ENCODE assay signal across 24 cellular contexts in the genomic region with DNA sequence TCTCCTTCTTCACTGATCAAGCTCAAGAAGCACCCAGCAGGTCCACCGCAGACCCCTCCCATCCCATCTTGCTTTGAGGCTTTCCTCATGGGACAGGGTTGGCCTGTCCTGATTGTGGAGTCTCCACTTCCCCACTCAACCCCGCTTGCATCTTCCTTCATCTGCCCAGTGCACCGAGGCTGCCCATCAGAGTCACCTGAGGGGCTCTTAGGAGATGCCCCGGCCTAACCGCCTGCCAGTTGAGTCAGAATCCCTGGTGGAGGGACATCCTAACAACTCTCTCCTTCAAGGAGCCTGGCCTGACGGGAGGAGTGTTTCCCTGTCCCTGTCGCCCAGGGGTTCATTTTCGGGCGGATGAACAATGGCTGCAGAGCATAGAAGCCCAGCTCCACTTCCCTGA. TPM values are rescaled to one million over a fixed set of nuclear protein-coding genes. Genes with fewer than 3 reads are reported as not detected.
DNase-seq lines count a peak whose midpoint lies in the region; ATAC-seq and TF ChIP-seq lines count a peak whose summit lies in the region.
"Had no signal": no experiment of that assay in that cellular context is flagged by ENCODE, and none has a peak within 500 bp of the region (broad histone marks: within the 10 kb centered on the region; RNA-seq: fewer than 3 reads in every experiment).

No MANE protein-coding gene starts in this region.

- no peak for ATAC-seq in Right ventricle myocardium inferior
- ATAC-seq in psoas muscle: no peak
- no peak for ATAC-seq in GM18907 (IDR thresholded peaks at IDR 0.05; ENCODE audit: unreplicated experiment)
- no peak for ATAC-seq in HG03521 (IDR thresholded peaks at IDR 0.05; ENCODE audit: unreplicated experiment)

- H3K27me3 ChIP-seq in right atrium auricular region (no peaks in the 10 kb centered on the region), esophagus muscularis mucosa (peaks cover 0 to 6% (median 0%) of the 10 kb centered on the region in 4 donors), psoas muscle (ENCODE audit: insufficient read depth in 3 of 3, low read length in 2 of 3) (no peaks in the 10 kb centered on the region), vagina (no peaks in the 10 kb centered on the region)
- H3K27me3 ChIP-seq: BE2C, tibial nerve had no signal

- H3K4me3 ChIP-seq in right atrium auricular region (no peak overlapping the region), esophagus muscularis mucosa (no peak overlapping the region), psoas muscle (no peak overlapping the region), vagina (no peak overlapping the region)
- H3K4me3 ChIP-seq: tibial nerve had no signal

- H3K4me1 ChIP-seq in right atrium auricular region (peaks cover 0 to 90% of the 10 kb centered on the region in 2 donors), esophagus muscularis mucosa (peaks cover 76 to 94% (median 92%) of the 10 kb centered on the region in 4 donors), psoas muscle (peaks cover 76% of the 10 kb centered on the region), vagina (peaks cover 35% of the 10 kb centered on the region)

- no peaks in the 10 kb centered on the region for H3K9me3 Mint-ChIP-seq in activated CD4-positive, alpha-beta T cell treated with anti-CD3 and anti-CD28 coated beads, Interleukin-2, amount 10 ng/mL, durations not matched to agents 24 days and 14 days
- H3K9me3 Mint-ChIP-seq: activated naive CD4-positive, alpha-beta T cell treated with anti-CD3 and anti-CD28 coated beads for 36 hours; activated T-helper 1 cell treated with anti-CD3 and anti-CD28 coated beads, Interleukin-12 subunit alpha, Interleukin-12 subunit beta, Interleukin-2, Interleukin-4 antibody, amounts not matched to agents 30 ng/mL and 10 ng/mL and 1 ng/mL, durations not matched to agents 14 hours and 24 hours and 36 hours; stimulated activated naive CD8-positive, alpha-beta T cell treated with anti-CD3 and anti-CD28 coated beads, Interleukin-15, Interleukin-2, amounts not matched to agents 100 ng/mL and 50 ng/mL, for 24 hours; T-helper 2 cell treated with Interferon-gamma antibody and Interleukin-4, amounts not matched to agents 5 μg/mL and 100 μg/mL, for 36 hours had no signal

- TF ChIP-seq CTCF in right atrium auricular region (IDR thresholded peaks at IDR 0.05) (no peak), esophagus muscularis mucosa (IDR thresholded peaks at IDR 0.05) (no peak), psoas muscle (IDR thresholded peaks at IDR 0.05) (no peak), vagina (IDR thresholded peaks at IDR 0.05) (no peak)

- H3K9me3 ChIP-seq in right atrium auricular region (no peaks in the 10 kb centered on the region), esophagus muscularis mucosa (peaks cover 0 to 5% (median 0%) of the 10 kb centered on the region in 4 donors), psoas muscle (no peaks in the 10 kb centered on the region), vagina (no peaks in the 10 kb centered on the region)

- no peaks in the 10 kb centered on the region for H3K27me3 Mint-ChIP-seq in activated CD4-positive, alpha-beta T cell treated with anti-CD3 and anti-CD28 coated beads, Interleukin-2, amount 10 ng/mL, durations not matched to agents 24 days and 14 days
- H3K27me3 Mint-ChIP-seq: stimulated activated naive CD8-positive, alpha-beta T cell treated with anti-CD3 and anti-CD28 coated beads, Interleukin-15, Interleukin-2, amounts not matched to agents 100 ng/mL and 50 ng/mL, for 24 hours had no signal

- H3K27ac ChIP-seq in right atrium auricular region (peak overlapping the region; percentile 91 to 92), esophagus muscularis mucosa (replicated peaks in 1 of 4) (peak overlapping the region; percentile 90 to 96 (median 96)), psoas muscle (peak overlapping the region; percentile 85), vagina (peak overlapping the region; percentile 4)
- H3K27ac ChIP-seq: tibial nerve had no signal

- no peak for TF ChIP-seq EP300 in esophagus muscularis mucosa (IDR thresholded peaks at IDR 0.05)

- DNase-seq in right atrium auricular region (ENCODE audit: low spot score): no peak
- no peak for DNase-seq in Right ventricle myocardium inferior (ENCODE audit: missing footprints)
- no peak for DNase-seq in esophagus muscularis mucosa (ENCODE audit: extremely low spot score)
- no peak for DNase-seq in psoas muscle
- no peak for DNase-seq in vagina (ENCODE audit: extremely low spot score in 2 of 2)
- no peak for DNase-seq in activated CD4-positive, alpha-beta T cell treated with anti-CD3 and anti-CD28 coated beads, Interleukin-2, amount 10 ng/mL, durations not matched to agents 24 days and 14 days
- DNase-seq: activated CD4-positive, alpha-beta T cell treated with anti-CD3 and anti-CD28 coated beads, Interleukin-2, amount 50 U/mL, for 1 hour; activated naive CD4-positive, alpha-beta T cell treated with anti-CD3 and anti-CD28 coated beads for 36 hours; amniotic stem cell; BE2C; GDM1; H9; islet precursor cell; midbrain; NCI-H1092; NCI-H1694 treated with DMSO at 0.1 percent for 48 hours; NCI-H510A; nephron progenitor cell had no signal

- no peak overlapping the region for H3K27ac Mint-ChIP-seq in activated CD4-positive, alpha-beta T cell treated with anti-CD3 and anti-CD28 coated beads, Interleukin-2, amount 10 ng/mL, durations not matched to agents 24 days and 14 days
- H3K27ac Mint-ChIP-seq: activated naive CD4-positive, alpha-beta T cell treated with anti-CD3 and anti-CD28 coated beads for 36 hours; activated T-helper 1 cell treated with anti-CD3 and anti-CD28 coated beads, Interleukin-12 subunit alpha, Interleukin-12 subunit beta, Interleukin-2, Interleukin-4 antibody, amounts not matched to agents 30 ng/mL and 10 ng/mL and 1 ng/mL, durations not matched to agents 14 hours and 24 hours and 36 hours; stimulated activated naive CD8-positive, alpha-beta T cell treated with anti-CD3 and anti-CD28 coated beads, Interleukin-15, Interleukin-2, amounts not matched to agents 100 ng/mL and 50 ng/mL, for 24 hours; T-helper 2 cell treated with Interferon-gamma antibody and Interleukin-4, amounts not matched to agents 5 μg/mL and 100 μg/mL, for 36 hours had no signal

- H3K36me3 ChIP-seq in right atrium auricular region: no peaks in the 10 kb centered on the region
- no peaks in the 10 kb centered on the region for H3K36me3 ChIP-seq in esophagus muscularis mucosa
- no peaks in the 10 kb centered on the region for H3K36me3 ChIP-seq in psoas muscle (ENCODE audit: insufficient read depth in 1 of 2, low read depth in 1 of 2)
- H3K36me3 ChIP-seq in vagina: no peaks in the 10 kb centered on the region
- H3K36me3 ChIP-seq: BE2C, tibial nerve had no signal

- no peaks in the 10 kb centered on the region for H3K36me3 Mint-ChIP-seq in activated CD4-positive, alpha-beta T cell treated with anti-CD3 and anti-CD28 coated beads, Interleukin-2, amount 10 ng/mL, durations not matched to agents 24 days and 14 days (ENCODE audit: low read depth)

- H3K4me3 Mint-ChIP-seq in activated CD4-positive, alpha-beta T cell treated with anti-CD3 and anti-CD28 coated beads, Interleukin-2, amount 10 ng/mL, durations not matched to agents 24 days and 14 days: no peak overlapping the region
- H3K4me3 Mint-ChIP-seq: activated naive CD4-positive, alpha-beta T cell treated with anti-CD3 and anti-CD28 coated beads for 36 hours; activated T-helper 1 cell treated with anti-CD3 and anti-CD28 coated beads, Interleukin-12 subunit alpha, Interleukin-12 subunit beta, Interleukin-2, Interleukin-4 antibody, amounts not matched to agents 30 ng/mL and 10 ng/mL and 1 ng/mL, durations not matched to agents 14 hours and 24 hours and 36 hours; nephron progenitor cell; stimulated activated naive CD8-positive, alpha-beta T cell treated with anti-CD3 and anti-CD28 coated beads, Interleukin-15, Interleukin-2, amounts not matched to agents 100 ng/mL and 50 ng/mL, for 24 hours; T-helper 2 cell treated with Interferon-gamma antibody and Interleukin-4, amounts not matched to agents 5 μg/mL and 100 μg/mL, for 36 hours had no signal

- intact Hi-C loops in Right ventricle myocardium inferior (cut with DNase I) (no loop called here), esophagus muscularis mucosa (cut with DNase I) (no loop called here), psoas muscle (cut with DNase I) (loop anchor here (5.0 kb wide), 2 partner anchors 40 kb away; no protein-coding TSS in a partner anchor), vagina (cut with DNase I) (loop anchor here (2.0 kb wide), 1 partner anchor 40 kb away; no protein-coding TSS in a partner anchor)
- intact Hi-C loops in activated CD4-positive, alpha-beta T cell treated with anti-CD3 and anti-CD28 coated beads, Interleukin-2, amount 10 ng/mL, durations not matched to agents 24 days and 14 days (cut with micrococcal nuclease): loop anchor here (10.0 kb wide), 1 partner anchor 58 kb away; no protein-coding TSS in a partner anchor

- no peak for TF ChIP-seq POLR2A in esophagus muscularis mucosa (IDR thresholded peaks at IDR 0.05; ENCODE audit: low read depth)
- no peak for TF ChIP-seq POLR2A in vagina (IDR thresholded peaks at IDR 0.05)

- H3K4me1 Mint-ChIP-seq in activated CD4-positive, alpha-beta T cell treated with anti-CD3 and anti-CD28 coated beads, Interleukin-2, amount 10 ng/mL, durations not matched to agents 24 days and 14 days: peaks cover 33% of the 10 kb centered on the region

- 94% methylated on average over 6 of the region's 9 CpGs for WGBS in esophagus muscularis mucosa
- WGBS in psoas muscle, 3 donors: 87 to 94% (median 92%) methylated on average over 9 of the region's 9 CpGs

RNA-seq across cellular contexts. Expression of gene RBM38, which starts 46.1 kb away (rescaled TPM):
- 100 to 1,000 TPM; 127 to 151 TPM for total RNA-seq in right atrium auricular region
- total RNA-seq in Right ventricle myocardium inferior: 89.6 TPM
- 100 to 1,000 TPM in 2 of 4 donors, 10 to 100 TPM in 2; 67.6 to 203 (median 139) TPM for total RNA-seq in esophagus muscularis mucosa
- 100 to 1,000 TPM in 2 of 4 donors, 10 to 100 TPM in 2; 73.2 to 202 (median 93.0) TPM for total RNA-seq in psoas muscle
- polyA plus RNA-seq in psoas muscle: 100 to 1,000 TPM; 135 to 308 (median 144) TPM
- 24.8 TPM for total RNA-seq in vagina
- total RNA-seq in activated CD4-positive, alpha-beta T cell treated with anti-CD3 and anti-CD28 coated beads, Interleukin-2, amount 10 ng/mL, durations not matched to agents 24 days and 14 days: 100 and 103 TPM in 2 replicates

Comparison
In these comparisons a context has a peak if more than half of its experiments do, and no peak if none do; other contexts are left out.
1. H3K27ac ChIP-seq: peak in every context shown above with its lines; median percentile 96 in esophagus muscularis mucosa; 92 in right atrium auricular region; 85 in psoas muscle; 4 in vagina.
2. intact Hi-C loops: an anchor here in psoas muscle (5.0 kb wide), vagina (2.0 kb wide) and activated CD4-positive, alpha-beta T cell treated with anti-CD3 and anti-CD28 coated beads, Interleukin-2, amount 10 ng/mL, durations not matched to agents 24 days and 14 days (10.0 kb wide); none called in Right ventricle myocardium inferior and esophagus muscularis mucosa.